8 cellular contexts compared by ENCODE assay signal in the genomic region with DNA sequence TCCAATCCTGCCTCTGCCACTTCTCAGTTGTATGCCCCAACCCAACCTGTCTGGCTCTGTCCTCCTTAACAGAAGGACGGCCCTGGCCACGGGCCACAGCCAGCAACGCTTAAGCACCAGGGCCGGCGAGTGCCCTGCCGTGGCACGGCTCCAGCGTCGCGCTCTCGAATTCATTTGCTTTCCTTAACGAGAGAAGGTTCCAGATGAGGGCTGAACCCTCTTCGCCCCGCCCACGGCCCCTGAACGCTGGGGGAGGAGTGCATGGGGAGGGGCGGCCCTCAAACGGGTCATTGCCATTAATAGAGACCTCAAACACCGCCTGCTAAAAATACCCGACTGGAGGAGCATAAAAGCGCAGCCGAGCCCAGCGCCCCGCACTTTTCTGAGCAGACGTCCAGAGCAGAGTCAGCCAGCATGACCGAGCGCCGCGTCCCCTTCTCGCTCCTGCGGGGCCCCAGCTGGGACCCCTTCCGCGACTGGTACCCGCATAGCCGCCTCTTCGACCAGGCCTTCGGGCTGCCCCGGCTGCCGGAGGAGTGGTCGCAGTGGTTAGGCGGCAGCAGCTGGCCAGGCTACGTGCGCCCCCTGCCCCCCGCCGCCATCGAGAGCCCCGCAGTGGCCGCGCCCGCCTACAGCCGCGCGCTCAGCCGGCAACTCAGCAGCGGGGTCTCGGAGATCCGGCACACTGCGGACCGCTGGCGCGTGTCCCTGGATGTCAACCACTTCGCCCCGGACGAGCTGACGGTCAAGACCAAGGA. TPM values are rescaled to one million over a fixed set of nuclear protein-coding genes. Genes with fewer than 3 reads are reported as not detected.
DNase-seq lines count a peak whose midpoint lies in the region; ATAC-seq, FAIRE-seq and TF ChIP-seq lines count a peak whose summit lies in the region.

TSS of gene HSPB1 (plus strand) at position 375 of the 758 bp plus-strand sequence. CDS start at position 415, 40 bp downstream.

- in situ Hi-C loops in Caki2 (cut with HindIII; ENCODE audit: low pct_unique_long_range_greater_than_20kb, low sequenced_read_pairs): no loop called here
- in situ Hi-C loops in transverse colon (cut with MboI; ENCODE audit: low pct_ligation_motif_present in 1 of 4, low pct_unique_long_range_greater_than_20kb in 1 of 4, low sequenced_read_pairs in 3 of 4): no loop called here

- TF ChIP-seq CTCF in neural crest cell (conservative IDR thresholded peaks at IDR 0.05): no peak
- peak in 1 of 5 experiments; percentile 16 for TF ChIP-seq CTCF in transverse colon (IDR thresholded peaks at IDR 0.05)

- H3K36me3 ChIP-seq in SJCRH30: peaks cover 4% of the 10 kb centered on the region; the same call in 1 of the 2 replicates
- no peaks in the 10 kb centered on the region for H3K36me3 ChIP-seq in transverse colon

- H3K9me3 Mint-ChIP-seq in activated naive CD4-positive, alpha-beta T cell treated with anti-CD3 and anti-CD28 coated beads, Interleukin-2, amount 10 ng/mL, durations not matched to agents 7 days and 5 days: no peaks in the 10 kb centered on the region
- H3K9me3 Mint-ChIP-seq in neural crest cell: no peaks in the 10 kb centered on the region

- intact Hi-C loops in transverse colon (cut with DNase I; ENCODE audit: low total_unique reads): no loop called here

- peak; percentile 42 for ATAC-seq in GM21528 (IDR thresholded peaks at IDR 0.05; ENCODE audit: low FRiP score, unreplicated experiment)

- peaks cover 21% of the 10 kb centered on the region for H3K4me1 Mint-ChIP-seq in activated naive CD4-positive, alpha-beta T cell treated with anti-CD3 and anti-CD28 coated beads, Interleukin-2, amount 10 ng/mL, durations not matched to agents 7 days and 5 days
- H3K4me1 Mint-ChIP-seq in neural crest cell: peaks cover 26% of the 10 kb centered on the region

- CTCF ChIA-PET in activated naive CD4-positive, alpha-beta T cell treated with anti-CD3 and anti-CD28 coated beads, Interleukin-2, amount 10 ng/mL, durations not matched to agents 7 days and 5 days (lab: Charles Lee): interaction anchor here (0.8 to 6.5 kb wide), 4 partner anchors 11 to 21 kb away, joined by 3 to 33 read pairs (median 16); no protein-coding TSS in a partner anchor

- no peak for TF ChIP-seq EP300 in transverse colon (IDR thresholded peaks at IDR 0.05; ENCODE audit: low read depth)

- H3K4me3 Mint-ChIP-seq in activated naive CD4-positive, alpha-beta T cell treated with anti-CD3 and anti-CD28 coated beads, Interleukin-2, amount 10 ng/mL, durations not matched to agents 7 days and 5 days: peak within 1 kb of the TSS; percentile 85
- peak within 1 kb of the TSS; percentile 91 for H3K4me3 Mint-ChIP-seq in neural crest cell

- WGBS in transverse colon (ENCODE audit: low coverage in 1 of 2), 2 donors: 0% methylated on average over 4 to 30 of the region's 65 CpGs

- peaks cover 59% of the 10 kb centered on the region for H3K27me3 Mint-ChIP-seq in activated naive CD4-positive, alpha-beta T cell treated with anti-CD3 and anti-CD28 coated beads, Interleukin-2, amount 10 ng/mL, durations not matched to agents 7 days and 5 days
- peaks cover 11% of the 10 kb centered on the region for H3K27me3 Mint-ChIP-seq in neural crest cell (ENCODE audit: low read depth)

- DNase-seq in Caki2 (ENCODE audit: low read depth) (peak; percentile 96), M059J (ENCODE audit: low read depth) (peak; percentile 95), SJCRH30 (peak; percentile 91 to 94), frontal cortex (ENCODE audit: low spot score in 2 of 2) (peak; percentile 70 to 82), neural crest cell (ENCODE audit: low read depth, low spot score) (peak; percentile 51), transverse colon (peak; percentile 94)
- DNase-seq in activated naive CD4-positive, alpha-beta T cell treated with anti-CD3 and anti-CD28 coated beads, Interleukin-2, amount 10 ng/mL, durations not matched to agents 7 days and 5 days: peak; percentile 68

- peak within 1 kb of the TSS; percentile 67 for H3K4me3 ChIP-seq in SJCRH30
- H3K4me3 ChIP-seq in transverse colon: peak within 1 kb of the TSS; percentile 69 to 88 (median 84)

- H3K9me3 ChIP-seq in SJCRH30 (replicated peaks) (no peaks in the 10 kb centered on the region), transverse colon (no peaks in the 10 kb centered on the region)

- TF ChIP-seq POLR2A in transverse colon (IDR thresholded peaks at IDR 0.05): peak; percentile 92

- H3K4me1 ChIP-seq in SJCRH30 (peaks cover 15% of the 10 kb centered on the region), transverse colon (peaks cover 3 to 44% (median 34%) of the 10 kb centered on the region in 4 donors)

- H3K36me3 Mint-ChIP-seq in activated naive CD4-positive, alpha-beta T cell treated with anti-CD3 and anti-CD28 coated beads, Interleukin-2, amount 10 ng/mL, durations not matched to agents 7 days and 5 days: peaks cover 1% of the 10 kb centered on the region
- no peaks in the 10 kb centered on the region for H3K36me3 Mint-ChIP-seq in neural crest cell (ENCODE audit: low read depth)

- peak within 1 kb of the TSS; percentile 76 for H3K27ac Mint-ChIP-seq in activated naive CD4-positive, alpha-beta T cell treated with anti-CD3 and anti-CD28 coated beads, Interleukin-2, amount 10 ng/mL, durations not matched to agents 7 days and 5 days
- peak within 1 kb of the TSS; percentile 84 for H3K27ac Mint-ChIP-seq in neural crest cell (ENCODE audit: unreplicated experiment)

- H3K27me3 ChIP-seq in SJCRH30 (0 out of 2 replicates have a peak, but pooled peaks cover under 1% of the 10 kb centered on the region), transverse colon (no peaks in the 10 kb centered on the region)

- no peak for FAIRE-seq in frontal cortex (lab: Jason Lieb, UNC)

- peak within 1 kb of the TSS; percentile 41 for H3K27ac ChIP-seq in SJCRH30
- H3K27ac ChIP-seq in transverse colon: peak within 1 kb of the TSS; percentile 94 to 99 (median 97)

RNA-seq across cellular contexts. Expression of gene HSPB1, which starts in this region (rescaled TPM):
- 173 and 177 TPM in 2 replicates for total RNA-seq in Caki2 (2014; rRNA removed; shearing (Covaris generic); ENCODE audit: low replicate concordance)
- total RNA-seq in M059J (2014; rRNA removed; shearing (Covaris generic)): 204 and 265 TPM in 2 replicates
- total RNA-seq in SJCRH30 (2014; rRNA removed; shearing (Covaris generic)): 116 and 118 TPM in 2 replicates
- total RNA-seq in frontal cortex (2.4 TPM), neural crest cell (57.1 and 67.2 TPM in 2 replicates), transverse colon (1,000 to 10,000 TPM in 1 of 4 donors, 100 to 1,000 TPM in 3; 387 to 1,086 (median 519) TPM)

Comparison
In these comparisons a context has a peak if more than half of its experiments do, and no peak if none do; other contexts are left out.
1. Peak in every context shown above with its lines: DNase-seq, ATAC-seq, H3K4me3 ChIP-seq and H3K27ac ChIP-seq.
2. RNA of gene HSPB1 (total RNA-seq): 387 to 1,086 TPM in transverse colon, 204 to 265 TPM in M059J, 173 to 177 TPM in Caki2, 116 to 118 TPM in SJCRH30 and 57.1 to 67.2 TPM in neural crest cell; 2.4 TPM in frontal cortex (single experiment); every median in the first group is over 10 times any median in the second.